22 cellular contexts compared by ENCODE assay signal in the genomic region with DNA sequence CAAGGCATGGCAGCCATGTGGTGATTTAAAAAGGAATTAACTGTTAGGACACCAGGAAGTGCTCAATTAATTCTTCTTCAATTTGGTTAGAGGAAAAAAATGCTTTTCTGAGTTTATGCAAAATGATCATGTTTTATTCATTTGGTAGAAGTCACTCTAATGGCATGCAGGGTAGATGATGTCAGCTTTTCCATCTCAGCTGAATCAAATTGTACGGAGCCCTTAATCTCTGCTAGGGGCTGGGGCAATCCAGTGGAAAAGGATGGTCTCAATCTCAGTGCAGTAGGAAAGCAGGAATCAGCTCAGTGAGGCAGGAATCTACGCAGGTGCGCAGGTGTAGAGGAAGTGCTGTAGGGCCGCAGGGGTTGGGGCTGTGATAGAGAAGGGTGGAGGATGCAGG.
DNase-seq lines count a peak whose midpoint lies in the region; TF ChIP-seq lines count a peak whose summit lies in the region.
"Had no signal": no experiment of that assay in that cellular context is flagged by ENCODE, and none has a peak within 500 bp of the region (broad histone marks: within the 10 kb centered on the region; RNA-seq: fewer than 3 reads in every experiment).

No MANE protein-coding gene starts in this region.

- no peaks in the 10 kb centered on the region for H3K27me3 Mint-ChIP-seq in CD14-positive monocyte (ENCODE audit: low read depth in 3 of 3)
- H3K27me3 Mint-ChIP-seq: IgD-negative memory B cell, T-cell had no signal

- DNase-seq in CD14-positive monocyte (ENCODE audit: low spot score) (no peak), SK-N-MC (ENCODE audit: low read depth, low spot score) (peak; percentile 24), fibroblast of peridontal ligament (ENCODE audit: extremely low read depth) (peak; percentile 79), stromal cell of bone marrow (ENCODE audit: low read depth) (peak; percentile 60), SKM-1 (lab: John Stamatoyannopoulos, UW; ENCODE audit: unreplicated experiment) (no peak), coronary artery (ENCODE audit: low spot score) (no peak), HPDE6-E6E7 (ENCODE audit: extremely low spot score) (no peak), NAMALWA (ENCODE audit: low spot score) (no peak)
- DNase-seq: activated CD8-positive, alpha-beta memory T cell treated with anti-CD3 and anti-CD28 coated beads for 24 hours; adrenal gland; DMS79 treated with DMSO at 0.1 percent for 48 hours; immature natural killer cell; MV-4-11; natural killer cell; NCI-H2029; NCI-H446; T-cell had no signal

- H3K27ac ChIP-seq in SK-N-MC (no peak overlapping the region), coronary artery (peak overlapping the region in 1 of 2 donors; percentile 24)
- H3K27ac ChIP-seq: adrenal gland, RWPE1 had no signal

- peak overlapping the region in 4 of 7 donors; percentile 19 to 79 (median 70) for H3K27ac Mint-ChIP-seq in CD14-positive monocyte
- H3K27ac Mint-ChIP-seq: activated T-helper 2 cell treated with anti-CD3 and anti-CD28 coated beads, Interferon-gamma antibody, Interleukin-2, Interleukin-4, amounts not matched to agents 10 μg/mL and 5 μg/mL and 100 μg/mL, durations not matched to agents 14 hours and 24 hours and 36 hours; immature natural killer cell; natural killer cell; progenitor cell of endocrine pancreas; T-cell; WTC11 had no signal

- peaks cover 79% of the 10 kb centered on the region for H3K4me1 Mint-ChIP-seq in CD14-positive monocyte
- H3K4me1 Mint-ChIP-seq: WTC11 had no signal

- no peak for TF ChIP-seq CTCF in CD14-positive monocyte (IDR thresholded peaks at IDR 0.05)
- TF ChIP-seq CTCF in coronary artery (IDR thresholded peaks at IDR 0.05), result no peak

- H3K9ac ChIP-seq in SK-N-MC (ENCODE audit: insufficient read length), result no peak overlapping the region

- H3K36me3 ChIP-seq in SK-N-MC (ENCODE audit: insufficient read depth, low read length), result no peaks in the 10 kb centered on the region
- H3K36me3 ChIP-seq: adrenal gland had no signal

- no peak overlapping the region for H3K4me3 Mint-ChIP-seq in CD14-positive monocyte
- H3K4me3 Mint-ChIP-seq: immature natural killer cell, natural killer cell, T-cell, WTC11 had no signal

- no peak overlapping the region for H3K4me3 ChIP-seq in SK-N-MC
- H3K4me3 ChIP-seq in coronary artery, result no peak overlapping the region
- H3K4me3 ChIP-seq: adrenal gland had no signal

- H3K9me3 Mint-ChIP-seq in CD14-positive monocyte, result peaks cover 0 to 2% (median 0%) of the 10 kb centered on the region in 7 donors
- H3K9me3 Mint-ChIP-seq: activated T-helper 2 cell treated with anti-CD3 and anti-CD28 coated beads, Interferon-gamma antibody, Interleukin-2, Interleukin-4, amounts not matched to agents 10 μg/mL and 5 μg/mL and 100 μg/mL, durations not matched to agents 14 hours and 24 hours and 36 hours; IgD-negative memory B cell; immature natural killer cell; natural killer cell; T-cell; WTC11 had no signal

- intact Hi-C loops in CD14-positive monocyte (cut with micrococcal nuclease), result loop anchor here in 1 of 2 donors (5.0 to 10.0 kb wide), 2 partner anchors 37 to 121 kb away; no protein-coding TSS in a partner anchor

- no peaks in the 10 kb centered on the region for H3K9me3 ChIP-seq in SK-N-MC (ENCODE audit: low read depth, low read length)
- H3K9me3 ChIP-seq: adrenal gland had no signal

- H3K36me3 Mint-ChIP-seq in CD14-positive monocyte, result peaks cover 0 to 5% of the 10 kb centered on the region in 2 donors
- H3K36me3 Mint-ChIP-seq: immature natural killer cell, natural killer cell, T-cell, WTC11 had no signal

Comparison
In these comparisons a context has a peak if more than half of its experiments do, and no peak if none do; other contexts are left out.
1. DNase-seq: peak in SK-N-MC (single experiment), fibroblast of peridontal ligament (single experiment) and stromal cell of bone marrow (single experiment); none in CD14-positive monocyte (single experiment), SKM-1 (single experiment), coronary artery (single experiment), HPDE6-E6E7 (single experiment) and NAMALWA (single experiment).